8 cellular contexts compared by ENCODE assay signal in genomic region chr7:2870471-2870941, GRCh38. TPM values are rescaled to one million over a fixed set of nuclear protein-coding genes. Genes with fewer than 3 reads are reported as not detected.
DNase-seq lines count a peak whose midpoint lies in the region; ATAC-seq lines count a peak whose summit lies in the region.

No MANE protein-coding gene starts in this region.

- peak; percentile 30 to 62 for DNase-seq in stimulated activated CD4-positive, alpha-beta T cell treated with anti-CD3 and anti-CD28 coated beads, Interleukin-12 subunit alpha, Interleukin-12 subunit beta, amount 100 ng/mL, for 24 hours (ENCODE audit: low read depth in 2 of 2)
- no peak for DNase-seq in stimulated activated CD4-positive, alpha-beta T cell treated with anti-CD3 and anti-CD28 coated beads, Interleukin-2, amount 100 ng/mL, for 48 hours
- DNase-seq in NCI-H226 = peak; percentile 88
- peak; percentile 45 for DNase-seq in activated T-cell treated with anti-CD3 and anti-CD28 coated beads for 48 hours (ENCODE audit: low read depth)
- DNase-seq in foreskin melanocyte = peak; percentile 27
- peak; percentile 74 for DNase-seq in sciatic nerve (ENCODE audit: low spot score)
- DNase-seq in 8988T = no peak

- intact Hi-C loops in sciatic nerve (cut with DNase I) = no loop called here

- ATAC-seq in sciatic nerve (peak; percentile 83), HG03095 (IDR thresholded peaks at IDR 0.05; ENCODE audit: unreplicated experiment) (no peak)

RNA-seq across cellular contexts. Expression of gene GNA12, which starts 26.4 kb away (rescaled TPM):
- 46.7 TPM for total RNA-seq in sciatic nerve

Comparison
In these comparisons a context has a peak if more than half of its experiments do, and no peak if none do; other contexts are left out.
1. DNase-seq: peak in stimulated activated CD4-positive, alpha-beta T cell treated with anti-CD3 and anti-CD28 coated beads, Interleukin-12 subunit alpha, Interleukin-12 subunit beta, amount 100 ng/mL, for 24 hours (2 of 2), NCI-H226 (single experiment), activated T-cell treated with anti-CD3 and anti-CD28 coated beads for 48 hours (single experiment), foreskin melanocyte (single experiment) and sciatic nerve (single experiment); none in stimulated activated CD4-positive, alpha-beta T cell treated with anti-CD3 and anti-CD28 coated beads, Interleukin-2, amount 100 ng/mL, for 48 hours (0 of 2) and 8988T (single experiment).